In genomic region chr5:178153530-178154340, GRCh38 we compare ENCODE assay signal across 1 cellular context.
TF ChIP-seq lines count a peak whose summit lies in the region.

NHP2 (minus strand) TSS chr5:178153885; CDS start chr5:178153817, 68 bp downstream.

TF ChIP-seq in HepG2, 621 proteins besides CTCF, POLR2A, EP300 and RAD21 (continued from another document and continues in another):
- TF ChIP-seq ZBTB4 (CRISPR knock-in tag; IDR thresholded peaks at IDR 0.05; ENCODE audit: borderline replicate concordance), result no peak
- 0 out of 2 replicates have a peak, but pooled peaks have one; percentile 47 for TF ChIP-seq ZNF441 (CRISPR knock-in tag; IDR thresholded peaks at IDR 0.05; ENCODE audit: borderline replicate concordance)
- no peak for TF ChIP-seq GPBP1L1 (CRISPR knock-in tag; IDR thresholded peaks at IDR 0.05)
- TF ChIP-seq GTF3A (CRISPR knock-in tag; conservative IDR thresholded peaks at IDR 0.05), result no peak
- no peak for TF ChIP-seq NFATC3 (CRISPR knock-in tag; IDR thresholded peaks at IDR 0.05)
- TF ChIP-seq KLF15 (CRISPR knock-in tag; IDR thresholded peaks at IDR 0.05; ENCODE audit: borderline replicate concordance), result no peak
- no peak for TF ChIP-seq RARA (CRISPR knock-in tag; IDR thresholded peaks at IDR 0.05)
- no peak for TF ChIP-seq TCF7 (IDR thresholded peaks at IDR 0.05; ENCODE audit: low read depth)
- TF ChIP-seq ZNF788 (CRISPR knock-in tag; IDR thresholded peaks at IDR 0.05; ENCODE audit: borderline replicate concordance), result peak; percentile 63; the same call in 1 of the 2 replicates
- no peak for TF ChIP-seq MYNN (CRISPR knock-in tag; IDR thresholded peaks at IDR 0.05; ENCODE audit: low read depth)
- no peak for TF ChIP-seq ATM (IDR thresholded peaks at IDR 0.05; ENCODE audit: borderline replicate concordance)
- TF ChIP-seq MTF2 (CRISPR knock-in tag; IDR thresholded peaks at IDR 0.05; ENCODE audit: borderline replicate concordance), result no peak
- TF ChIP-seq ZNF276 (CRISPR knock-in tag; IDR thresholded peaks at IDR 0.05; ENCODE audit: low read depth), result no peak
- TF ChIP-seq HNRNPK (IDR thresholded peaks at IDR 0.05; ENCODE audit: low read depth, low read length, poor library complexity, severe bottlenecking), result no peak
- TF ChIP-seq CHD2 (IDR thresholded peaks at IDR 0.05; ENCODE audit: low read depth, low read length), result peak; percentile 68; the same call in 1 of the 2 replicates
- TF ChIP-seq ZNF335 (CRISPR knock-in tag; IDR thresholded peaks at IDR 0.05), result no peak
- TF ChIP-seq ZBTB8A (CRISPR knock-in tag; IDR thresholded peaks at IDR 0.05; ENCODE audit: borderline replicate concordance, low read depth), result no peak
- TF ChIP-seq BRD4 (CRISPR knock-in tag; IDR thresholded peaks at IDR 0.05), result no peak
- peak; percentile 73 for TF ChIP-seq ZNF574 (CRISPR knock-in tag; IDR thresholded peaks at IDR 0.05)
- TF ChIP-seq NFIB (CRISPR knock-in tag; IDR thresholded peaks at IDR 0.05; ENCODE audit: borderline replicate concordance), result no peak
- TF ChIP-seq BATF2 (CRISPR knock-in tag; IDR thresholded peaks at IDR 0.05), result 0 out of 2 replicates have a peak, but pooled peaks have one; percentile 34
- TF ChIP-seq ZNF232 (CRISPR knock-in tag; IDR thresholded peaks at IDR 0.05; ENCODE audit: borderline replicate concordance), result no peak
- TF ChIP-seq NCOA2 (CRISPR knock-in tag; IDR thresholded peaks at IDR 0.05), result no peak
- no peak for TF ChIP-seq ZNF337 (CRISPR knock-in tag; IDR thresholded peaks at IDR 0.05; ENCODE audit: borderline replicate concordance, low read depth)
- TF ChIP-seq POLR2AphosphoS2 (IDR thresholded peaks at IDR 0.05; ENCODE audit: low read depth, low read length), result no peak
- no peak for TF ChIP-seq ZNF333 (CRISPR knock-in tag; IDR thresholded peaks at IDR 0.05; ENCODE audit: borderline replicate concordance)
- TF ChIP-seq SP4 (CRISPR knock-in tag; IDR thresholded peaks at IDR 0.05), result peak; percentile 98
- no peak for TF ChIP-seq SNAPC5 (CRISPR knock-in tag; IDR thresholded peaks at IDR 0.05; ENCODE audit: borderline replicate concordance)
- TF ChIP-seq ZKSCAN5 (CRISPR knock-in tag; IDR thresholded peaks at IDR 0.05), result no peak
- TF ChIP-seq GATA4 (IDR thresholded peaks at IDR 0.05; ENCODE audit: borderline replicate concordance, low read depth), result no peak
- TF ChIP-seq MXD1 (CRISPR knock-in tag; IDR thresholded peaks at IDR 0.05), result peak; percentile 89; the same call in 1 of the 2 replicates
- TF ChIP-seq ZNF530 (CRISPR knock-in tag; IDR thresholded peaks at IDR 0.05; ENCODE audit: low read depth), result no peak
- TF ChIP-seq ZSCAN31 (CRISPR knock-in tag; IDR thresholded peaks at IDR 0.05; ENCODE audit: low read depth), result 0 out of 2 replicates have a peak, but pooled peaks have one; percentile 52
- TF ChIP-seq ZNF577 (CRISPR knock-in tag; IDR thresholded peaks at IDR 0.05; ENCODE audit: borderline replicate concordance, low read depth), result no peak
- TF ChIP-seq ZMYM3 (CRISPR knock-in tag; IDR thresholded peaks at IDR 0.05), result no peak
- no peak for TF ChIP-seq TBP (CRISPR knock-in tag; IDR thresholded peaks at IDR 0.05)
- peak; percentile 58 for TF ChIP-seq ZGPAT (CRISPR knock-in tag; IDR thresholded peaks at IDR 0.05)
- no peak for TF ChIP-seq HOXA7 (CRISPR knock-in tag; IDR thresholded peaks at IDR 0.05)
- no peak for TF ChIP-seq TRAFD1 (CRISPR knock-in tag; IDR thresholded peaks at IDR 0.05; ENCODE audit: borderline replicate concordance)
- no peak for TF ChIP-seq RAD51 (IDR thresholded peaks at IDR 0.05; ENCODE audit: borderline replicate concordance)
- peak; percentile 86 for TF ChIP-seq POGZ (CRISPR knock-in tag; IDR thresholded peaks at IDR 0.05)
- TF ChIP-seq TCF7L2 (IDR thresholded peaks at IDR 0.05; ENCODE audit: low read depth, low read length), result no peak
- TF ChIP-seq MXD3 (CRISPR knock-in tag; IDR thresholded peaks at IDR 0.05), result no peak; the same call in 1 of the 2 replicates
- peak; percentile 57 for TF ChIP-seq HCFC1 (IDR thresholded peaks at IDR 0.05; ENCODE audit: low read depth, low read length)
- peak; percentile 82; the same call in 1 of the 2 replicates for TF ChIP-seq ZNF607 (CRISPR knock-in tag; IDR thresholded peaks at IDR 0.05; ENCODE audit: borderline replicate concordance)
- TF ChIP-seq TAF1 (CRISPR knock-in tag; IDR thresholded peaks at IDR 0.05), result peak; percentile 62
- TF ChIP-seq TSC22D2 (CRISPR knock-in tag; IDR thresholded peaks at IDR 0.05; ENCODE audit: borderline replicate concordance), result no peak
- no peak for TF ChIP-seq GRHL1 (CRISPR knock-in tag; conservative IDR thresholded peaks at IDR 0.05)
- no peak for TF ChIP-seq ZBTB7A (CRISPR knock-in tag; IDR thresholded peaks at IDR 0.05)
- TF ChIP-seq NFYB (CRISPR knock-in tag; IDR thresholded peaks at IDR 0.05), result peak; percentile 90
